In genomic region chr2:111167238-111168162, GRCh38 we compare ENCODE assay signal across 13 cellular contexts. TPM values are rescaled to one million over a fixed set of nuclear protein-coding genes. Genes with fewer than 3 reads are reported as not detected.
DNase-seq lines count a peak whose midpoint lies in the region; ATAC-seq, FAIRE-seq and TF ChIP-seq lines count a peak whose summit lies in the region.
"Had no signal": no experiment of that assay in that cellular context is flagged by ENCODE, and none has a peak within 500 bp of the region (broad histone marks: within the 10 kb centered on the region; RNA-seq: fewer than 3 reads in every experiment).

No MANE protein-coding gene starts in this region.

- peak; percentile 56 for FAIRE-seq in GM12878 (lab: Jason Lieb, UNC)

- SMC1A ChIA-PET in GM12878 (lab: Charles Lee; ENCODE audit: uncharacterized antibody, unreplicated experiment), result interaction anchor here (0.9 to 4.4 kb wide), 22 partner anchors 9 to 335 kb away, joined by 3 to 137 read pairs (median 8); no protein-coding TSS in a partner anchor

- peaks cover 0 to 10% of the 10 kb centered on the region in 2 experiments; a peak in 2 of 4 replicates for H3K36me3 ChIP-seq in GM12878 (ENCODE audit: control insufficient read depth in 2 of 2, insufficient read depth in 2 of 2, low read length in 1 of 2)
- H3K36me3 ChIP-seq in smooth muscle cell (ENCODE audit: low read depth), result no peaks in the 10 kb centered on the region

- H4K20me1 ChIP-seq in GM12878 (ENCODE audit: control insufficient read depth, insufficient read depth), result no peaks in the 10 kb centered on the region
- H4K20me1 ChIP-seq in smooth muscle cell (ENCODE audit: low read depth), result peaks cover 22% of the 10 kb centered on the region

- BruUV-seq in GM12878 (replicated peaks; lab: Mats Ljungman, UMichigan), result no TSS peak

- CTCF ChIA-PET in activated CD4-positive, alpha-beta memory T cell treated with anti-CD3 and anti-CD28 coated beads for 36 hours (lab: Charles Lee), result interaction anchor here (1.0 kb wide), 1 partner anchor 47 kb away, joined by 6 read pairs; the partner anchor contains the start of gene BCL2L11
- CTCF ChIA-PET in activated CD4-positive, alpha-beta memory T cell treated with anti-CD3 and anti-CD28 coated beads, Interleukin-2, amount 10 ng/mL, durations not matched to agents 7 days and 5 days (lab: Charles Lee), result interaction anchor here (1.7 kb wide), 1 partner anchor 10 kb away, joined by 5 read pairs; no protein-coding TSS in a partner anchor
- CTCF ChIA-PET in GM12878 (lab: Yijun Ruan, JAX) (interaction anchor here (0.6 to 3.7 kb wide), 16 partner anchors 9 to 364 kb away, joined by 3 to 28 read pairs (median 4); partner anchors contain the start of gene BCL2L11), T-cell (lab: Charles Lee) (no interaction called here)

- intact Hi-C loops in activated CD4-positive, alpha-beta memory T cell treated with anti-CD3 and anti-CD28 coated beads for 36 hours (cut with micrococcal nuclease), result loop anchor here (5.0 kb wide), 1 partner anchor 50 kb away; no protein-coding TSS in a partner anchor
- intact Hi-C loops in GM12878 (cut with micrococcal nuclease; ENCODE audit: unreplicated experiment), result loop anchor here (1.0 kb wide), 1 partner anchor 28 kb away; no protein-coding TSS in a partner anchor

- H3K36me3 Mint-ChIP-seq in activated CD4-positive, alpha-beta memory T cell treated with anti-CD3 and anti-CD28 coated beads for 36 hours, result peaks cover 33% of the 10 kb centered on the region
- peaks cover 16% of the 10 kb centered on the region for H3K36me3 Mint-ChIP-seq in activated CD4-positive, alpha-beta memory T cell treated with anti-CD3 and anti-CD28 coated beads, Interleukin-2, amount 10 ng/mL, durations not matched to agents 7 days and 5 days (ENCODE audit: low read depth)
- peaks cover 25% of the 10 kb centered on the region for H3K36me3 Mint-ChIP-seq in T-cell
- H3K36me3 Mint-ChIP-seq in stimulated activated effector memory CD8-positive, alpha-beta T cell treated with anti-CD3 and anti-CD28 coated beads, Interleukin-12 subunit alpha, Interleukin-12 subunit beta, amount 100 ng/mL, for 72 hours, result peaks cover 62% of the 10 kb centered on the region

- ATAC-seq in GM12878 (peak; percentile 81), T-cell (replicated peaks in 1 of 4) (no peak), HG02610 (IDR thresholded peaks at IDR 0.05; ENCODE audit: unreplicated experiment) (no peak)
- ATAC-seq in stimulated activated effector memory CD8-positive, alpha-beta T cell treated with anti-CD3 and anti-CD28 coated beads, Interleukin-12 subunit alpha, Interleukin-12 subunit beta, amount 100 ng/mL, for 72 hours, result no peak

- peak; percentile 26; the same call in 1 of the 2 replicates for TF ChIP-seq POLR2A in GM12878 (IDR thresholded peaks at IDR 0.05; ENCODE audit: low read depth, low read length)

- POLR2A ChIA-PET in activated CD4-positive, alpha-beta memory T cell treated with anti-CD3 and anti-CD28 coated beads for 36 hours (lab: Charles Lee), result interaction anchor here (0.8 kb wide), 1 partner anchor 19 kb away, joined by 3 read pairs; no protein-coding TSS in a partner anchor
- POLR2A ChIA-PET in activated CD4-positive, alpha-beta memory T cell treated with anti-CD3 and anti-CD28 coated beads, Interleukin-2, amount 10 ng/mL, durations not matched to agents 7 days and 5 days (lab: Charles Lee), result interaction anchor here (1.1 kb wide), 1 partner anchor 47 kb away, joined by 3 read pairs; no protein-coding TSS in a partner anchor
- POLR2A ChIA-PET in GM12878 (lab: Charles Lee), result interaction anchor here (0.5 to 3.7 kb wide), 13 partner anchors 9 to 495 kb away, joined by 3 to 21 read pairs (median 6); partner anchors contain the start of gene BCL2L11
- POLR2A ChIA-PET in T-cell (lab: Charles Lee), result no interaction called here

- H3K4me2 ChIP-seq in GM12878 (ENCODE audit: control insufficient read depth, insufficient read depth), result no peak overlapping the region; the same call in 1 of the 2 replicates
- H3K4me2 ChIP-seq in smooth muscle cell, result peak overlapping the region; percentile 57
- H3K4me2 ChIP-seq: neural progenitor cell had no signal

- H3K27ac ChIP-seq in GM12878 (ENCODE audit: control insufficient read depth, insufficient read depth) (no peak overlapping the region), smooth muscle cell (ENCODE audit: low read depth) (no peak overlapping the region)
- H3K27ac ChIP-seq: foreskin keratinocyte, lower lobe of right lung, neural progenitor cell, transverse colon had no signal

- H3K27ac Mint-ChIP-seq in activated CD4-positive, alpha-beta memory T cell treated with anti-CD3 and anti-CD28 coated beads for 36 hours, result no peak overlapping the region
- no peak overlapping the region for H3K27ac Mint-ChIP-seq in activated CD4-positive, alpha-beta memory T cell treated with anti-CD3 and anti-CD28 coated beads, Interleukin-2, amount 10 ng/mL, durations not matched to agents 7 days and 5 days
- no peak overlapping the region for H3K27ac Mint-ChIP-seq in T-cell
- H3K27ac Mint-ChIP-seq in stimulated activated effector memory CD8-positive, alpha-beta T cell treated with anti-CD3 and anti-CD28 coated beads, Interleukin-12 subunit alpha, Interleukin-12 subunit beta, amount 100 ng/mL, for 72 hours, result no peak overlapping the region
- H3K27ac Mint-ChIP-seq: neural progenitor cell had no signal

- RAD21 ChIA-PET in GM12878 (lab: Charles Lee; ENCODE audit: unreplicated experiment), result interaction anchor here (0.9 to 4.0 kb wide), 20 partner anchors 11 to 114 kb away, joined by 3 to 107 read pairs (median 9); partner anchors contain the start of gene BCL2L11

- no peak for TF ChIP-seq EP300 in GM12878 (IDR thresholded peaks at IDR 0.05; ENCODE audit: borderline replicate concordance in 1 of 2, control insufficient read depth in 1 of 2, low read depth in 2 of 2, low read length in 2 of 2)

- 42% methylated on average over 10 of the region's 10 CpGs for WGBS in GM12878 (ENCODE audit: insufficient coverage, insufficient replicate concordance, low lambda C conversion rate, missing lambda C conversion rate)
- 90% methylated on average over 10 of the region's 10 CpGs for WGBS in smooth muscle cell (ENCODE audit: low lambda C conversion rate)

- no peaks in the 10 kb centered on the region for H3K9me3 Mint-ChIP-seq in activated CD4-positive, alpha-beta memory T cell treated with anti-CD3 and anti-CD28 coated beads for 36 hours
- H3K9me3 Mint-ChIP-seq in activated CD4-positive, alpha-beta memory T cell treated with anti-CD3 and anti-CD28 coated beads, Interleukin-2, amount 10 ng/mL, durations not matched to agents 7 days and 5 days, result no peaks in the 10 kb centered on the region
- no peaks in the 10 kb centered on the region for H3K9me3 Mint-ChIP-seq in T-cell
- no peaks in the 10 kb centered on the region for H3K9me3 Mint-ChIP-seq in stimulated activated effector memory CD8-positive, alpha-beta T cell treated with anti-CD3 and anti-CD28 coated beads, Interleukin-12 subunit alpha, Interleukin-12 subunit beta, amount 100 ng/mL, for 72 hours
- H3K9me3 Mint-ChIP-seq: neural progenitor cell had no signal

- H3K9ac ChIP-seq in GM12878 (ENCODE audit: control insufficient read depth, insufficient read depth, low read length), result no peak overlapping the region
- no peak overlapping the region for H3K9ac ChIP-seq in smooth muscle cell (ENCODE audit: low read depth)
- H3K9ac ChIP-seq: neural progenitor cell had no signal

- peaks cover 0 to 3% of the 10 kb centered on the region in 2 experiments; a peak in 1 of 4 replicates for H3K27me3 ChIP-seq in GM12878 (replicated peaks in 1 of 2; ENCODE audit: control insufficient read depth in 2 of 2, insufficient read depth in 2 of 2, low read length in 1 of 2)
- H3K27me3 ChIP-seq in smooth muscle cell (ENCODE audit: low read depth), result no peaks in the 10 kb centered on the region
- H3K27me3 ChIP-seq: foreskin keratinocyte, neural progenitor cell, transverse colon had no signal

- H3K9me3 ChIP-seq in GM12878 (replicated peaks; ENCODE audit: control insufficient read depth, insufficient read depth, low read length), result no peaks in the 10 kb centered on the region
- H3K9me3 ChIP-seq in smooth muscle cell (replicated peaks; ENCODE audit: low read depth), result no peaks in the 10 kb centered on the region
- H3K9me3 ChIP-seq: lower lobe of right lung, transverse colon had no signal

- no peak for TF ChIP-seq CTCF in GM12878 (IDR thresholded peaks at IDR 0.05 in 2 of 3, conservative IDR thresholded peaks at IDR 0.05 in 1 of 3; ENCODE audit: control insufficient read depth in 2 of 3, extremely low read depth in 1 of 3, insufficient read depth in 1 of 3, low read depth in 3 of 3, low read length in 3 of 3)
- TF ChIP-seq CTCF in smooth muscle cell (IDR thresholded peaks at IDR 0.05; ENCODE audit: borderline replicate concordance, insufficient read depth, poor library complexity, severe bottlenecking), result no peak

- H3K79me2 ChIP-seq in GM12878 (ENCODE audit: control insufficient read depth, insufficient read depth, low read length), result no peaks in the 10 kb centered on the region
- H3K79me2 ChIP-seq in smooth muscle cell (ENCODE audit: low read depth), result no peaks in the 10 kb centered on the region

- H3K4me3 ChIP-seq in GM12878 (no peak overlapping the region), smooth muscle cell (no peak overlapping the region)
- H3K4me3 ChIP-seq: lower lobe of right lung, neural progenitor cell, transverse colon had no signal

- H3K4me1 Mint-ChIP-seq in activated CD4-positive, alpha-beta memory T cell treated with anti-CD3 and anti-CD28 coated beads for 36 hours (ENCODE audit: low read depth), result peaks cover 31% of the 10 kb centered on the region
- H3K4me1 Mint-ChIP-seq in activated CD4-positive, alpha-beta memory T cell treated with anti-CD3 and anti-CD28 coated beads, Interleukin-2, amount 10 ng/mL, durations not matched to agents 7 days and 5 days, result peaks cover 33% of the 10 kb centered on the region
- H3K4me1 Mint-ChIP-seq in T-cell, result peaks cover 13 to 30% (median 27%) of the 10 kb centered on the region in 3 donors
- H3K4me1 Mint-ChIP-seq in stimulated activated effector memory CD8-positive, alpha-beta T cell treated with anti-CD3 and anti-CD28 coated beads, Interleukin-12 subunit alpha, Interleukin-12 subunit beta, amount 100 ng/mL, for 72 hours, result peaks cover 30% of the 10 kb centered on the region

- TF ChIP-seq RAD21 in GM12878 (IDR thresholded peaks at IDR 0.05; ENCODE audit: insufficient read depth, low read depth, low read length), result no peak

- H2AFZ ChIP-seq in GM12878 (ENCODE audit: control insufficient read depth, low read depth, low read length) (no peak overlapping the region), smooth muscle cell (ENCODE audit: low read depth) (no peak overlapping the region)
- H2AFZ ChIP-seq: neural progenitor cell had no signal

- H3K4me1 ChIP-seq in GM12878 (ENCODE audit: control insufficient read depth, insufficient read depth, low read length) (peaks cover 17% of the 10 kb centered on the region), smooth muscle cell (ENCODE audit: low read depth) (peaks cover 14% of the 10 kb centered on the region)

- H3K27me3 Mint-ChIP-seq in activated CD4-positive, alpha-beta memory T cell treated with anti-CD3 and anti-CD28 coated beads for 36 hours, result peaks cover 15% of the 10 kb centered on the region
- peaks cover 36% of the 10 kb centered on the region for H3K27me3 Mint-ChIP-seq in activated CD4-positive, alpha-beta memory T cell treated with anti-CD3 and anti-CD28 coated beads, Interleukin-2, amount 10 ng/mL, durations not matched to agents 7 days and 5 days
- H3K27me3 Mint-ChIP-seq in T-cell, result no peaks in the 10 kb centered on the region

- DNase-seq in activated CD4-positive, alpha-beta memory T cell treated with anti-CD3 and anti-CD28 coated beads for 36 hours, result peak; percentile 18
- no peak for DNase-seq in activated CD4-positive, alpha-beta memory T cell treated with anti-CD3 and anti-CD28 coated beads, Interleukin-2, amount 10 ng/mL, durations not matched to agents 7 days and 5 days
- DNase-seq in LHCN-M2 (ENCODE audit: low read depth) (peak; percentile 34), GM12878 (ENCODE audit: low read depth, low spot score) (no peak), smooth muscle cell (lab: John Stamatoyannopoulos, UW; ENCODE audit: unreplicated experiment) (no peak), T-cell (no peak)
- DNase-seq in stimulated activated effector memory CD8-positive, alpha-beta T cell treated with anti-CD3 and anti-CD28 coated beads, Interleukin-12 subunit alpha, Interleukin-12 subunit beta, amount 100 ng/mL, for 72 hours (ENCODE audit: low spot score in 2 of 2), result no peak
- DNase-seq: lower lobe of right lung, NCI-H1048 had no signal

- peaks cover 5% of the 10 kb centered on the region for H3F3A ChIP-seq in smooth muscle cell (ENCODE audit: low read depth)

- in situ Hi-C loops in GM12878 (cut with MboI), result no loop called here

- H3K4me3 Mint-ChIP-seq in activated CD4-positive, alpha-beta memory T cell treated with anti-CD3 and anti-CD28 coated beads for 36 hours, result no peak overlapping the region
- H3K4me3 Mint-ChIP-seq in activated CD4-positive, alpha-beta memory T cell treated with anti-CD3 and anti-CD28 coated beads, Interleukin-2, amount 10 ng/mL, durations not matched to agents 7 days and 5 days, result no peak overlapping the region
- no peak overlapping the region for H3K4me3 Mint-ChIP-seq in T-cell
- H3K4me3 Mint-ChIP-seq in stimulated activated effector memory CD8-positive, alpha-beta T cell treated with anti-CD3 and anti-CD28 coated beads, Interleukin-12 subunit alpha, Interleukin-12 subunit beta, amount 100 ng/mL, for 72 hours, result no peak overlapping the region
- H3K4me3 Mint-ChIP-seq: neural progenitor cell had no signal

RNA-seq across cellular contexts. Expression of gene BCL2L11, which starts 46.8 kb away (rescaled TPM):
- total RNA-seq in activated CD4-positive, alpha-beta memory T cell treated with anti-CD3 and anti-CD28 coated beads for 36 hours, result 10 to 100 TPM; 21.9 to 25.6 TPM
- 10 to 100 TPM; 11.1 to 11.4 TPM for total RNA-seq in activated CD4-positive, alpha-beta memory T cell treated with anti-CD3 and anti-CD28 coated beads, Interleukin-2, amount 10 ng/mL, durations not matched to agents 7 days and 5 days
- total RNA-seq in LHCN-M2 (2014; rRNA removed), result 1.4 and 6.9 TPM in 2 replicates
- 1.4 TPM for polyA plus RNA-seq in LHCN-M2 (2012)
- total RNA-seq in GM12878 (2013; cell fraction: nucleolus; rRNA removed), result 23.2 and 32.3 TPM in 2 replicates
- total RNA-seq in GM12878 (2014; rRNA removed), result 0.60 and 1.0 TPM in 2 replicates
- 0.88 and 1.2 TPM in 2 replicates for total RNA-seq in GM12878 (2014; rRNA removed; fragmentation: Illumina TruSeq; extraction: Trizol)
- total RNA-seq in GM12878 (2021), result 2.5 and 4.8 TPM in 2 replicates
- polyA plus RNA-seq in GM12878 (2011; ENCODE audit: low read depth), result 3.3 TPM
- polyA plus RNA-seq in GM12878 (2011; rRNA removed), result 9.5 and 10.1 TPM in 2 replicates
- polyA plus RNA-seq in GM12878 (2011; cell fraction: cytosol; rRNA removed), result 9.0 and 15.4 TPM in 2 replicates
- 20.8 and 25.6 TPM in 2 replicates for polyA plus RNA-seq in GM12878 (2011; cell fraction: nucleus; rRNA removed)
- polyA plus RNA-seq in GM12878 (2012), result 4.1 and 6.3 TPM in 2 replicates
- 3.3 and 3.6 TPM in 2 replicates for polyA plus RNA-seq in GM12878 (2014; fragmentation: Illumina TruSeq; extraction: Trizol)
- under 1 TPM; 0.29 to 0.64 TPM for polyA plus RNA-seq in GM12878 (2014; fragmentation: Nextera tagmentation; extraction: Ambion mirVana)
- 1.8 and 2.9 TPM in 2 replicates for polyA plus RNA-seq in GM12878 (2014; rRNA removed)
- under 1 TPM; 0.63 to 0.90 TPM for polyA plus RNA-seq in GM12878 (2016; fragmentation: Nextera tagmentation; extraction: Ambion mirVana)
- 11.8 and 11.9 TPM in 2 replicates for polyA minus RNA-seq in GM12878 (2011; rRNA and poly(A)+ RNA removed)
- 7.2 and 16.8 TPM in 2 replicates for polyA minus RNA-seq in GM12878 (2011; cell fraction: cytosol; rRNA and poly(A)+ RNA removed)
- polyA minus RNA-seq in GM12878 (2011; cell fraction: nucleus; rRNA and poly(A)+ RNA removed), result 22.4 and 45.4 TPM in 2 replicates
- total RNA-seq in smooth muscle cell, result 7.2 and 10.0 TPM in 2 replicates
- polyA plus RNA-seq in smooth muscle cell, result 4.9 and 6.6 TPM in 2 replicates
- 10 to 100 TPM; 24.1 to 47.0 (median 34.6) TPM for total RNA-seq in T-cell

Comparison
In these comparisons a context has a peak if more than half of its experiments do, and no peak if none do; other contexts are left out.
1. DNase-seq: peak in activated CD4-positive, alpha-beta memory T cell treated with anti-CD3 and anti-CD28 coated beads for 36 hours (single experiment) and LHCN-M2 (single experiment); none in activated CD4-positive, alpha-beta memory T cell treated with anti-CD3 and anti-CD28 coated beads, Interleukin-2, amount 10 ng/mL, durations not matched to agents 7 days and 5 days (single experiment), GM12878 (single experiment), smooth muscle cell (single experiment), T-cell (0 of 34) and stimulated activated effector memory CD8-positive, alpha-beta T cell treated with anti-CD3 and anti-CD28 coated beads, Interleukin-12 subunit alpha, Interleukin-12 subunit beta, amount 100 ng/mL, for 72 hours (0 of 2).
2. CTCF ChIA-PET loops: an anchor here in activated CD4-positive, alpha-beta memory T cell treated with anti-CD3 and anti-CD28 coated beads for 36 hours (1.0 kb wide), activated CD4-positive, alpha-beta memory T cell treated with anti-CD3 and anti-CD28 coated beads, Interleukin-2, amount 10 ng/mL, durations not matched to agents 7 days and 5 days (1.7 kb wide) and GM12878 (0.6 to 3.7 kb wide); none called in T-cell.
3. POLR2A ChIA-PET loops: an anchor here in activated CD4-positive, alpha-beta memory T cell treated with anti-CD3 and anti-CD28 coated beads for 36 hours (0.8 kb wide), activated CD4-positive, alpha-beta memory T cell treated with anti-CD3 and anti-CD28 coated beads, Interleukin-2, amount 10 ng/mL, durations not matched to agents 7 days and 5 days (1.1 kb wide) and GM12878 (0.5 to 3.7 kb wide); none called in T-cell.